ENCODE assay signal across 1 cellular context in genomic region chr1:31780632-31781031, GRCh38.
TF ChIP-seq lines count a peak whose summit lies in the region.

No MANE protein-coding gene starts in this region.

TF ChIP-seq in K562, 482 proteins besides CTCF, POLR2A, EP300 and RAD21 (continued from another document and continues in another):
- TF ChIP-seq ZBTB5 (IDR thresholded peaks at IDR 0.05), result no peak
- no peak for TF ChIP-seq CGGBP1 (CRISPR knock-in tag; IDR thresholded peaks at IDR 0.05)
- no peak for TF ChIP-seq ZNF12 (CRISPR knock-in tag; IDR thresholded peaks at IDR 0.05)
- no peak for TF ChIP-seq BMI1 (IDR thresholded peaks at IDR 0.05; ENCODE audit: low read length)
- TF ChIP-seq MECOM (CRISPR knock-in tag; IDR thresholded peaks at IDR 0.05), result no peak
- TF ChIP-seq TRIM25 (IDR thresholded peaks at IDR 0.05; ENCODE audit: borderline replicate concordance), result no peak
- no peak for TF ChIP-seq NONO (IDR thresholded peaks at IDR 0.05; ENCODE audit: low read depth in 2 of 2, low read length in 1 of 2)
- no peak for TF ChIP-seq DEAF1 (CRISPR knock-in tag; IDR thresholded peaks at IDR 0.05)
- no peak for TF ChIP-seq PTTG1 (tag; IDR thresholded peaks at IDR 0.05; ENCODE audit: low read depth)
- TF ChIP-seq ARID3B (CRISPR knock-in tag; IDR thresholded peaks at IDR 0.05; ENCODE audit: borderline replicate concordance), result no peak
- TF ChIP-seq FUS (optimal IDR thresholded peaks at IDR 0.05; ENCODE audit: low read depth, low read length), result no peak
- no peak for TF ChIP-seq CEBPZ (IDR thresholded peaks at IDR 0.05; ENCODE audit: borderline replicate concordance, low read depth, low read length)
- TF ChIP-seq MYBL2 (IDR thresholded peaks at IDR 0.05; ENCODE audit: low read depth), result no peak
- no peak for TF ChIP-seq MYBL2 (CRISPR knock-in tag; IDR thresholded peaks at IDR 0.05; ENCODE audit: borderline replicate concordance)
- TF ChIP-seq ERF (CRISPR knock-in tag; IDR thresholded peaks at IDR 0.05), result no peak
- no peak for TF ChIP-seq HSF4 (CRISPR knock-in tag; IDR thresholded peaks at IDR 0.05; ENCODE audit: borderline replicate concordance)
- no peak for TF ChIP-seq USF2 (CRISPR knock-in tag; IDR thresholded peaks at IDR 0.05)
- no peak for TF ChIP-seq SMARCA4 (IDR thresholded peaks at IDR 0.05)
- TF ChIP-seq ZBED1 (IDR thresholded peaks at IDR 0.05), result no peak
- no peak for TF ChIP-seq TCF7L2 (IDR thresholded peaks at IDR 0.05; ENCODE audit: low read depth, low read length)
- TF ChIP-seq RNF219 (CRISPR knock-in tag; IDR thresholded peaks at IDR 0.05), result no peak
- TF ChIP-seq RHOXF2B (CRISPR knock-in tag; conservative IDR thresholded peaks at IDR 0.05), result no peak
- TF ChIP-seq SAFB2 (IDR thresholded peaks at IDR 0.05; ENCODE audit: borderline replicate concordance, low read depth, low read length, severe bottlenecking), result no peak
- TF ChIP-seq ZBTB33 (CRISPR knock-in tag; IDR thresholded peaks at IDR 0.05), result no peak
- TF ChIP-seq ZNF263 (CRISPR knock-in tag; IDR thresholded peaks at IDR 0.05; ENCODE audit: borderline replicate concordance), result no peak
- TF ChIP-seq ZNF384 (IDR thresholded peaks at IDR 0.05; ENCODE audit: low read depth, low read length), result no peak
- no peak for TF ChIP-seq POLR2B (IDR thresholded peaks at IDR 0.05; ENCODE audit: low read depth, partially characterized antibody)
- no peak for TF ChIP-seq ZNF444 (CRISPR knock-in tag; IDR thresholded peaks at IDR 0.05)
- TF ChIP-seq ZNF217 (CRISPR knock-in tag; IDR thresholded peaks at IDR 0.05), result no peak
- no peak for TF ChIP-seq EHMT2 (IDR thresholded peaks at IDR 0.05)
- TF ChIP-seq BRF1 (IDR thresholded peaks at IDR 0.05; ENCODE audit: borderline replicate concordance, extremely low read depth, insufficient read length), result no peak
- TF ChIP-seq THRB (CRISPR knock-in tag; conservative IDR thresholded peaks at IDR 0.05), result peak; percentile 66; the same call in 1 of the 2 replicates
- no peak for TF ChIP-seq KDM5B (IDR thresholded peaks at IDR 0.05; ENCODE audit: insufficient replicate concordance, low read depth, low read length)
- TF ChIP-seq ATF6 (CRISPR knock-in tag; IDR thresholded peaks at IDR 0.05), result no peak
- TF ChIP-seq TAF7 (tag; IDR thresholded peaks at IDR 0.05), result no peak
- TF ChIP-seq ZC3H11A (IDR thresholded peaks at IDR 0.05; ENCODE audit: low read depth, low read length), result no peak
- TF ChIP-seq XRCC5 (IDR thresholded peaks at IDR 0.05; ENCODE audit: low read depth, low read length), result no peak
- TF ChIP-seq HNRNPL (IDR thresholded peaks at IDR 0.05; ENCODE audit: low read depth, low read length), result no peak
- 0 out of 2 replicates have a peak, but pooled peaks have one; percentile 5 for TF ChIP-seq L3MBTL2 (IDR thresholded peaks at IDR 0.05)
- TF ChIP-seq JUND (IDR thresholded peaks at IDR 0.05; ENCODE audit: borderline replicate concordance, low read depth, low read length), result no peak; the same call in 1 of the 2 replicates
- no peak; the same call in 2 of the 3 replicates for TF ChIP-seq JUND (tag; IDR thresholded peaks at IDR 0.05; ENCODE audit: borderline replicate concordance, low read depth, low read length)
- TF ChIP-seq MAZ (CRISPR knock-in tag; conservative IDR thresholded peaks at IDR 0.05 in 1 of 2, IDR thresholded peaks at IDR 0.05 in 1 of 2), result no peak
- no peak for TF ChIP-seq ZNF175 (CRISPR knock-in tag; IDR thresholded peaks at IDR 0.05; ENCODE audit: low read depth)
- TF ChIP-seq RBM14 (IDR thresholded peaks at IDR 0.05; ENCODE audit: borderline replicate concordance, insufficient read depth, low read depth, low read length), result no peak
- TF ChIP-seq TARDBP (IDR thresholded peaks at IDR 0.05), result no peak
- TF ChIP-seq TGIF2 (CRISPR knock-in tag; IDR thresholded peaks at IDR 0.05), result no peak
- TF ChIP-seq MCM3 (IDR thresholded peaks at IDR 0.05), result no peak
